In genomic region chr6:132391391-132392291, GRCh38 we compare ENCODE assay signal across 13 cellular contexts. TPM values are rescaled to one million over a fixed set of nuclear protein-coding genes. Genes with fewer than 3 reads are reported as not detected.
DNase-seq lines count a peak whose midpoint lies in the region; ATAC-seq and TF ChIP-seq lines count a peak whose summit lies in the region.
"Had no signal": no experiment of that assay in that cellular context is flagged by ENCODE, and none has a peak within 500 bp of the region (broad histone marks: within the 10 kb centered on the region; RNA-seq: fewer than 3 reads in every experiment).

No MANE protein-coding gene starts in this region.

- no peak for TF ChIP-seq CTCF in epithelial cell of proximal tubule (conservative IDR thresholded peaks at IDR 0.05; ENCODE audit: low read depth, low read length)
- no peak for TF ChIP-seq CTCF in vagina (IDR thresholded peaks at IDR 0.05)

- H3K27me3 ChIP-seq in right cardiac atrium (ENCODE audit: control insufficient read depth, insufficient read depth) = peaks cover 3% of the 10 kb centered on the region
- no peaks in the 10 kb centered on the region for H3K27me3 ChIP-seq in mesenchymal stem cell (ENCODE audit: control insufficient read depth in 1 of 2, insufficient read depth in 1 of 2, low read length in 2 of 2)
- no peaks in the 10 kb centered on the region for H3K27me3 ChIP-seq in vagina

- intact Hi-C loops in Right ventricle myocardium inferior (cut with DNase I) = no loop called here
- intact Hi-C loops in right cardiac atrium (cut with DNase I) = no loop called here
- intact Hi-C loops in vagina (cut with DNase I) = no loop called here

- H2BK12ac ChIP-seq in mesenchymal stem cell (ENCODE audit: low read length in 2 of 2) = no peak overlapping the region

- peak overlapping the region; percentile 54 for H3K4me2 ChIP-seq in mesenchymal stem cell (ENCODE audit: low read length, poor library complexity, severe bottlenecking)

- no peak overlapping the region for H2AFZ ChIP-seq in mesenchymal stem cell (ENCODE audit: low read depth, low read length)

- peaks cover 12% of the 10 kb centered on the region for H3K79me1 ChIP-seq in mesenchymal stem cell (replicated peaks; ENCODE audit: low read length, poor library complexity, severe bottlenecking)

- no peak overlapping the region for H3K27ac Mint-ChIP-seq in T-cell
- H3K27ac Mint-ChIP-seq: activated CD8-positive, alpha-beta T cell treated with anti-CD3 and anti-CD28 coated beads, Interleukin-2, amount 10 ng/mL, durations not matched to agents 7 days and 5 days had no signal

- peak; percentile 87 for ATAC-seq in Right ventricle myocardium inferior
- ATAC-seq in right cardiac atrium = no peak
- ATAC-seq in T-cell (replicated peaks in 1 of 4) = no peak
- ATAC-seq in HG02588 (IDR thresholded peaks at IDR 0.05; ENCODE audit: unreplicated experiment) = no peak
- ATAC-seq: activated CD8-positive, alpha-beta T cell treated with anti-CD3 and anti-CD28 coated beads, Interleukin-2, amount 10 ng/mL, durations not matched to agents 7 days and 5 days; stimulated activated naive CD8-positive, alpha-beta T cell treated with anti-CD3 and anti-CD28 coated beads, Interleukin-15, Interleukin-2, amounts not matched to agents 100 U/mL and 50 U/mL, for 24 hours had no signal

- H3K9ac ChIP-seq in mesenchymal stem cell (ENCODE audit: low read length) = peak overlapping the region; percentile 56

- TF ChIP-seq POLR2A in vagina (IDR thresholded peaks at IDR 0.05) = no peak

- H2BK5ac ChIP-seq in mesenchymal stem cell (ENCODE audit: low read depth, low read length, poor library complexity, severe bottlenecking) = peak overlapping the region; percentile 45

- H3K9me3 Mint-ChIP-seq in T-cell = peaks cover 19 to 31% (median 24%) of the 10 kb centered on the region in 3 donors

- H3K36me3 ChIP-seq in mesenchymal stem cell (ENCODE audit: control insufficient read depth in 1 of 2, insufficient read depth in 2 of 2, low read depth in 1 of 2, low read length in 2 of 2) (peaks cover 5 to 14% of the 10 kb centered on the region in 2 experiments), vagina (no peaks in the 10 kb centered on the region)

- POLR2A ChIA-PET in T-cell (lab: Charles Lee) = no interaction called here

- no peak overlapping the region for H4K8ac ChIP-seq in mesenchymal stem cell (ENCODE audit: low read length)

- H3K4ac ChIP-seq in mesenchymal stem cell (ENCODE audit: low read depth in 1 of 2, low read length in 2 of 2) = no peak overlapping the region

- H3K27ac ChIP-seq in right cardiac atrium (ENCODE audit: low read length) = no peak overlapping the region
- H3K27ac ChIP-seq in mesenchymal stem cell (ENCODE audit: low read length, poor library complexity, severe bottlenecking) = peak overlapping the region; percentile 84
- peak overlapping the region; percentile 55 for H3K27ac ChIP-seq in vagina

- H3K9me3 ChIP-seq in right cardiac atrium (ENCODE audit: control insufficient read depth, low read length) = no peaks in the 10 kb centered on the region
- peaks cover 14% of the 10 kb centered on the region for H3K9me3 ChIP-seq in mesenchymal stem cell (ENCODE audit: control insufficient read depth, low read length)
- H3K9me3 ChIP-seq in vagina = no peaks in the 10 kb centered on the region

- no peak overlapping the region for H3K14ac ChIP-seq in mesenchymal stem cell (ENCODE audit: low read length in 2 of 2)

- no peak overlapping the region for H4K91ac ChIP-seq in mesenchymal stem cell (ENCODE audit: low read length)

- no peaks in the 10 kb centered on the region for H3K36me3 Mint-ChIP-seq in T-cell

- no peak overlapping the region for H3K23ac ChIP-seq in mesenchymal stem cell (ENCODE audit: low read length in 2 of 2)

- no peaks in the 10 kb centered on the region for H3K4me1 Mint-ChIP-seq in T-cell

- no peak overlapping the region for H3K4me3 Mint-ChIP-seq in T-cell
- H3K4me3 Mint-ChIP-seq: activated CD8-positive, alpha-beta T cell treated with anti-CD3 and anti-CD28 coated beads, Interleukin-2, amount 10 ng/mL, durations not matched to agents 7 days and 5 days had no signal

- H2BK15ac ChIP-seq in mesenchymal stem cell (ENCODE audit: low read depth, poor library complexity, severe bottlenecking) = no peak overlapping the region

- no peak overlapping the region for H2BK120ac ChIP-seq in mesenchymal stem cell (ENCODE audit: low read depth, low read length)

- no peaks in the 10 kb centered on the region for H3K4me1 ChIP-seq in right cardiac atrium (ENCODE audit: control insufficient read depth, insufficient read depth, low read length)
- H3K4me1 ChIP-seq in mesenchymal stem cell (ENCODE audit: control insufficient read depth, insufficient read depth, low read depth, low read length) = peaks cover 3% of the 10 kb centered on the region
- no peaks in the 10 kb centered on the region for H3K4me1 ChIP-seq in vagina

- no peak overlapping the region for H2AK5ac ChIP-seq in mesenchymal stem cell (ENCODE audit: low read length, severe bottlenecking)

- CTCF ChIA-PET in T-cell (lab: Charles Lee) = interaction anchor here in 1 of 2 donors (0.9 kb wide), 1 partner anchor 112 kb away, joined by 4 read pairs; no protein-coding TSS in a partner anchor

- H3K4me3 ChIP-seq in right cardiac atrium (ENCODE audit: low read length) (no peak overlapping the region), epithelial cell of proximal tubule (ENCODE audit: low read depth, low read length) (no peak overlapping the region), mesenchymal stem cell (ENCODE audit: insufficient read depth in 1 of 2, low read depth in 1 of 2, low read length in 2 of 2) (peak overlapping the region in 1 of 2 experiments; percentile 25), vagina (no peak overlapping the region)

- H3K27me3 Mint-ChIP-seq in T-cell = peaks cover 10 to 14% of the 10 kb centered on the region in 2 donors

- no peak overlapping the region for H3K18ac ChIP-seq in mesenchymal stem cell (ENCODE audit: low read depth in 1 of 2, low read length in 2 of 2)

- DNase-seq in Right ventricle myocardium inferior (ENCODE audit: missing footprints) = peak; percentile 42
- DNase-seq in right cardiac atrium = no peak
- peak; percentile 20 for DNase-seq in epithelial cell of proximal tubule (ENCODE audit: low read depth)
- DNase-seq in mesenchymal stem cell = peak; percentile 90
- DNase-seq in vagina (ENCODE audit: extremely low spot score in 2 of 2) = peak in 1 of 2 donors; percentile 95
- DNase-seq in T-cell = no peak
- DNase-seq in COLO829 (ENCODE audit: low spot score) = no peak
- DNase-seq: activated CD8-positive, alpha-beta T cell treated with anti-CD3 and anti-CD28 coated beads, Interleukin-2, amount 10 ng/mL, durations not matched to agents 7 days and 5 days; AML-193; cortex of kidney; NCI-H226; stimulated activated naive CD8-positive, alpha-beta T cell treated with anti-CD3 and anti-CD28 coated beads, Interleukin-15, Interleukin-2, amounts not matched to agents 100 U/mL and 50 U/mL, for 24 hours had no signal

- WGBS in right cardiac atrium = 46% methylated on average over 12 of the region's 12 CpGs
- 47% methylated on average over 11 of the region's 12 CpGs for WGBS in mesenchymal stem cell

RNA-seq across cellular contexts. Expression of gene MOXD1, which starts 9.6 kb away (rescaled TPM):
- total RNA-seq in Right ventricle myocardium inferior = 3.1 TPM
- 1 to 10 TPM; 1.1 to 2.4 (median 2.0) TPM for total RNA-seq in right cardiac atrium
- 1.2 TPM for polyA plus RNA-seq in right cardiac atrium
- 28.5 and 47.9 TPM in 2 replicates for total RNA-seq in epithelial cell of proximal tubule
- 30.8 TPM for polyA plus RNA-seq in mesenchymal stem cell (2013, experiment 1 of 2)
- polyA plus RNA-seq in mesenchymal stem cell (2013, experiment 2 of 2) = 32.3 TPM
- 16.0 TPM for total RNA-seq in vagina
- under 1 TPM in 4 of 5 donors, not detected in 1; 0.13 to 0.53 (median 0.15) TPM for total RNA-seq in T-cell
- total RNA-seq: activated CD8-positive, alpha-beta T cell treated with anti-CD3 and anti-CD28 coated beads, Interleukin-2, amount 10 ng/mL, durations not matched to agents 7 days and 5 days had no signal

Comparison
In these comparisons a context has a peak if more than half of its experiments do, and no peak if none do; other contexts are left out.
1. DNase-seq: peak in Right ventricle myocardium inferior (single experiment), epithelial cell of proximal tubule (single experiment) and mesenchymal stem cell (single experiment); none in right cardiac atrium (0 of 3), T-cell (0 of 34) and COLO829 (single experiment).